ENCODE assay signal across 8 cellular contexts in genomic region chr11:68843052-68843561, GRCh38. TPM values are rescaled to one million over a fixed set of nuclear protein-coding genes. Genes with fewer than 3 reads are reported as not detected.
DNase-seq lines count a peak whose midpoint lies in the region; ATAC-seq lines count a peak whose summit lies in the region.

No MANE protein-coding gene starts in this region.

- H3K9me3 ChIP-seq in iPS-15b (ENCODE audit: control insufficient read depth, insufficient read depth, low read length) = no peaks in the 10 kb centered on the region

- peak overlapping the region; percentile 90 for H3K4me3 Mint-ChIP-seq in stimulated activated naive CD8-positive, alpha-beta T cell treated with anti-CD3 and anti-CD28 coated beads, Interleukin-15, Interleukin-2, amounts not matched to agents 100 ng/mL and 50 ng/mL, for 24 hours

- peak overlapping the region; percentile 76 for H3K27ac Mint-ChIP-seq in stimulated activated naive CD8-positive, alpha-beta T cell treated with anti-CD3 and anti-CD28 coated beads, Interleukin-15, Interleukin-2, amounts not matched to agents 100 ng/mL and 50 ng/mL, for 24 hours

- no peaks in the 10 kb centered on the region for H3K36me3 ChIP-seq in iPS-15b (ENCODE audit: control insufficient read depth, insufficient read depth, low read length)

- H3K27me3 ChIP-seq in iPS-15b (ENCODE audit: control insufficient read depth, insufficient read depth, low read length) = peaks cover 16% of the 10 kb centered on the region

- no peak overlapping the region for H3K9ac ChIP-seq in iPS-15b (ENCODE audit: low read depth, low read length)

- peak; percentile 25 for DNase-seq in DMS153 treated with DMSO at 0.1 percent for 48 hours (lab: John Stamatoyannopoulos, UW; ENCODE audit: unreplicated experiment)
- DNase-seq in NCI-H2029 (lab: John Stamatoyannopoulos, UW) = peak; percentile 74
- DNase-seq in activated effector memory CD4-positive, alpha-beta T cell treated with anti-CD3 and anti-CD28 coated beads, Interleukin-2, amount 50 U/mL, for 16 hours = peak; percentile 82
- no peak for DNase-seq in occipital lobe (lab: John Stamatoyannopoulos, UW)

- peak overlapping the region; percentile 59 for H3K4me3 ChIP-seq in iPS-15b (ENCODE audit: low read depth, low read length)

- H3K27me3 Mint-ChIP-seq in stimulated activated naive CD8-positive, alpha-beta T cell treated with anti-CD3 and anti-CD28 coated beads, Interleukin-15, Interleukin-2, amounts not matched to agents 100 ng/mL and 50 ng/mL, for 24 hours = no peaks in the 10 kb centered on the region

- H3K4me1 ChIP-seq in iPS-15b (ENCODE audit: control insufficient read depth, insufficient read depth, low read length) = peaks cover 10% of the 10 kb centered on the region

- H3K36me3 Mint-ChIP-seq in stimulated activated naive CD8-positive, alpha-beta T cell treated with anti-CD3 and anti-CD28 coated beads, Interleukin-15, Interleukin-2, amounts not matched to agents 100 ng/mL and 50 ng/mL, for 24 hours (ENCODE audit: low read depth) = no peaks in the 10 kb centered on the region

- H3K4me1 Mint-ChIP-seq in stimulated activated naive CD8-positive, alpha-beta T cell treated with anti-CD3 and anti-CD28 coated beads, Interleukin-15, Interleukin-2, amounts not matched to agents 100 ng/mL and 50 ng/mL, for 24 hours (ENCODE audit: low read depth) = peaks cover 43% of the 10 kb centered on the region

- H3K9me3 Mint-ChIP-seq in stimulated activated naive CD8-positive, alpha-beta T cell treated with anti-CD3 and anti-CD28 coated beads, Interleukin-15, Interleukin-2, amounts not matched to agents 100 ng/mL and 50 ng/mL, for 24 hours = no peaks in the 10 kb centered on the region

- ATAC-seq in HG03159 (IDR thresholded peaks at IDR 0.05; ENCODE audit: unreplicated experiment) (no peak), HG03025 (IDR thresholded peaks at IDR 0.05; ENCODE audit: low FRiP score, unreplicated experiment) (no peak)

RNA-seq across cellular contexts. Expression of gene CPT1A, which starts 1.4 kb away (rescaled TPM):
- total RNA-seq in occipital lobe = 5.5 TPM
